In the genomic region with DNA sequence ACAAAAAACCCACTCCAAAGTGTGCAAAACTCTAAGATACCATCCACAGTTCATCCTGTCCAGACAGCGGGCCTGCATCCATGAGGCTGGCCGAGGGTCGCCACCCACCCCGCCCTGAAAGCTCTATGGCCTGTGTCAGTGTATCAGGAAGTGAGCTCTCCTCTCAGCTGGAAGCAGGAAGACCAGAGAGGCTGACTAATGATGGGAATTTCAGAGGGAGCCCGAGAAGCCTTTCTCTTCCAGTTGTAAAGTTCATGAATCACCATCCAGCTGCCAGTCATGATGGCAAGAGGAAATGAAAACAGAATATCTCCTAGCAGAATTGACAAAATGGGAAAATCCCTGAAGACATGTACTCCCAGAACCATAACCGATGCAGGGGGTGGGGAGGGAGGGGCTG, we compare ENCODE assay signal across 14 cellular contexts.
DNase-seq lines count a peak whose midpoint lies in the region; TF ChIP-seq lines count a peak whose summit lies in the region.
"Had no signal": no experiment of that assay in that cellular context is flagged by ENCODE, and none has a peak within 500 bp of the region (broad histone marks: within the 10 kb centered on the region; RNA-seq: fewer than 3 reads in every experiment).

No MANE protein-coding gene starts in this region.

- H3K27me3 ChIP-seq in A673 (replicated peaks; ENCODE audit: insufficient read depth, low read depth, low read length, poor library complexity): no peaks in the 10 kb centered on the region
- no peaks in the 10 kb centered on the region for H3K27me3 ChIP-seq in mammary epithelial cell (ENCODE audit: insufficient read depth, low read length)
- H3K27me3 ChIP-seq: BLaER1, suprapubic skin had no signal

- in situ Hi-C loops in mammary epithelial cell (cut with MboI; ENCODE audit: low sequenced_read_pairs in 2 of 2): no loop called here

- POLR2A ChIA-PET in A673 (lab: Charles Lee; ENCODE audit: low non-redundant PET): no interaction called here

- CTCF ChIA-PET in A673 (lab: Charles Lee): interaction anchor here (0.6 kb wide), 2 partner anchors 196 to 358 kb away, joined by 5 to 8 read pairs; no protein-coding TSS in a partner anchor
- CTCF ChIA-PET in mammary epithelial cell (lab: Charles Lee; ENCODE audit: low non-redundant PET): no interaction called here

- dilution Hi-C loops in mammary epithelial cell (cut with HindIII; ENCODE audit: low sequenced_read_pairs): no loop called here

- H3K9ac ChIP-seq in mammary epithelial cell (ENCODE audit: insufficient read depth, low read length): no peak overlapping the region
- H3K9ac ChIP-seq: BLaER1 had no signal

- no peaks in the 10 kb centered on the region for H3K36me3 ChIP-seq in A673 (ENCODE audit: insufficient read depth, low read length, poor library complexity, severe bottlenecking)
- H3K36me3 ChIP-seq in mammary epithelial cell (ENCODE audit: insufficient read depth, low read length): no peaks in the 10 kb centered on the region
- H3K36me3 ChIP-seq: BLaER1, HAP-1, suprapubic skin had no signal

- intact Hi-C loops in A673 (cut with micrococcal nuclease; ENCODE audit: unreplicated experiment) (loop anchor here (5.0 kb wide), 2 partner anchors 109 to 149 kb away; a partner anchor contains a TSS), mammary epithelial cell (cut with micrococcal nuclease) (no loop called here)

- no peak overlapping the region for H2AFZ ChIP-seq in mammary epithelial cell (ENCODE audit: low read depth, low read length)

- DNase-seq in A673 (ENCODE audit: low spot score) (peak; percentile 85), HS-5 (ENCODE audit: low read depth) (peak; percentile 45), mammary epithelial cell (peak; percentile 87), iris pigment epithelial cell (ENCODE audit: low read depth) (peak; percentile 58), NCI-H345 (lab: John Stamatoyannopoulos, UW) (no peak), NCI-H2029 treated with DMSO at 0.1 percent for 48 hours (lab: John Stamatoyannopoulos, UW) (no peak), SKM-1 treated with dmso at 0.1 percent for 144 hours (lab: John Stamatoyannopoulos, UW; ENCODE audit: unreplicated experiment) (no peak), coronary artery (ENCODE audit: low spot score) (no peak)
- DNase-seq: activated CD8-positive, alpha-beta T cell treated with anti-CD3 and anti-CD28 coated beads for 36 hours; NCI-H748 treated with DMSO at 0.1 percent for 48 hours; T-cell had no signal

- H3K4me1 ChIP-seq in A673 (ENCODE audit: insufficient read depth, low read length, poor library complexity, severe bottlenecking) (peaks cover 11% of the 10 kb centered on the region), mammary epithelial cell (ENCODE audit: insufficient read depth, low read length) (peaks cover 6% of the 10 kb centered on the region)
- H3K4me1 ChIP-seq: BLaER1, HAP-1, suprapubic skin had no signal

- H3K9me3 ChIP-seq in A673 (ENCODE audit: low read depth, low read length, poor library complexity, severe bottlenecking): no peaks in the 10 kb centered on the region
- no peaks in the 10 kb centered on the region for H3K9me3 ChIP-seq in mammary epithelial cell (replicated peaks; ENCODE audit: insufficient read depth, low read length)
- H3K9me3 ChIP-seq: BLaER1, HAP-1, suprapubic skin had no signal

- TF ChIP-seq CTCF in A673 (conservative IDR thresholded peaks at IDR 0.05; ENCODE audit: low read depth, low read length): no peak
- no peak for TF ChIP-seq CTCF in mammary epithelial cell (conservative IDR thresholded peaks at IDR 0.05 in 1 of 2, IDR thresholded peaks at IDR 0.05 in 1 of 2; ENCODE audit: extremely low read depth in 1 of 2, insufficient read depth in 1 of 2, low read depth in 1 of 2, low read length in 2 of 2)
- TF ChIP-seq CTCF in coronary artery (IDR thresholded peaks at IDR 0.05): no peak

- no peak overlapping the region for H3K4me3 ChIP-seq in A673 (ENCODE audit: low read depth, low read length, poor library complexity, severe bottlenecking)
- H3K4me3 ChIP-seq in mammary epithelial cell (replicated peaks in 1 of 3; ENCODE audit: insufficient read depth in 1 of 3, low read depth in 2 of 3, low read length in 3 of 3): no peak overlapping the region
- H3K4me3 ChIP-seq in coronary artery: no peak overlapping the region
- H3K4me3 ChIP-seq: BLaER1, HAP-1, suprapubic skin had no signal

- H3K79me2 ChIP-seq in mammary epithelial cell (ENCODE audit: insufficient read depth, low read length): no peaks in the 10 kb centered on the region

- BruUV-seq in A673 (replicated peaks; lab: Mats Ljungman, UMichigan) (no TSS peak), mammary epithelial cell (replicated peaks; lab: Mats Ljungman, UMichigan) (no TSS peak)

- no peak overlapping the region for H3K4me2 ChIP-seq in mammary epithelial cell (ENCODE audit: insufficient read depth, low read depth, low read length)
- H3K4me2 ChIP-seq: BLaER1 had no signal

- 72% methylated on average over 5 of the region's 6 CpGs for WGBS in mammary epithelial cell (ENCODE audit: low coverage, missing lambda C conversion rate)

- H4K20me1 ChIP-seq in mammary epithelial cell (ENCODE audit: insufficient read depth, low read length): no peaks in the 10 kb centered on the region
- H4K20me1 ChIP-seq: BLaER1 had no signal

- H3K27ac ChIP-seq in A673 (ENCODE audit: low read depth, low read length, poor library complexity, severe bottlenecking) (no peak overlapping the region), mammary epithelial cell (ENCODE audit: insufficient read depth, low read depth, low read length) (no peak overlapping the region), coronary artery (no peak overlapping the region)
- H3K27ac ChIP-seq: BLaER1, suprapubic skin had no signal

Comparison
In these comparisons a context has a peak if more than half of its experiments do, and no peak if none do; other contexts are left out.
1. DNase-seq: peak in A673 (single experiment), HS-5 (single experiment), mammary epithelial cell (single experiment) and iris pigment epithelial cell (single experiment); none in NCI-H345 (single experiment), NCI-H2029 treated with DMSO at 0.1 percent for 48 hours (single experiment), SKM-1 treated with dmso at 0.1 percent for 144 hours (single experiment) and coronary artery (single experiment).